In genomic region chr10:22481106-22481505, GRCh38 we compare ENCODE assay signal across 27 cellular contexts.
"Had no signal": no experiment of that assay in that cellular context is flagged by ENCODE, and none has a peak within 500 bp of the region (broad histone marks: within the 10 kb centered on the region; RNA-seq: fewer than 3 reads in every experiment).

No MANE protein-coding gene starts in this region.

- H3K4me3 ChIP-seq: pancreas, prostate gland, skin epidermis, smooth muscle cell, spleen, suprapubic skin, testis, tibial artery, transverse colon, upper lobe of right lung, uterus had no signal

- ATAC-seq: naive thymus-derived CD8-positive, alpha-beta T cell; natural killer cell treated with Interleukin-12 subunit alpha and Interleukin-12 subunit beta and Interleukin-15 and Interleukin-18, amount 100 ng/mL, for 72 hours; pancreas; right cardiac atrium; sciatic nerve; stimulated activated memory B cell treated with anti-CD40 and anti-IgM and Interleukin-4, amounts not matched to agents 10 μg/mL and 1 μg/mL and 100 μg/mL, for 72 hours; stimulated activated naive CD8-positive, alpha-beta T cell treated with anti-CD3 and anti-CD28 coated beads, Interleukin-15, amount 100 ng/mL, for 72 hours; stimulated activated naive CD8-positive, alpha-beta T cell treated with anti-CD3 and anti-CD28 coated beads, Interleukin-15, Interleukin-2, amounts not matched to agents 100 U/mL and 50 U/mL, for 24 hours; upper lobe of right lung had no signal

- H3K36me3 ChIP-seq: neutrophil, pancreas, prostate gland, spleen, suprapubic skin, tibial artery, transverse colon, upper lobe of right lung, uterus had no signal

- H3K4me2 ChIP-seq: smooth muscle cell had no signal

- H3K27ac ChIP-seq: neutrophil, pancreas, prostate gland, skin epidermis, spleen, suprapubic skin, testis, tibial artery, transverse colon, upper lobe of right lung, uterus had no signal

- H3K27me3 ChIP-seq: testis had no signal

- H3K9me3 ChIP-seq: neutrophil, pancreas, prostate gland, spleen, suprapubic skin, testis, tibial artery, transverse colon, upper lobe of right lung, uterus had no signal

- DNase-seq: naive thymus-derived CD8-positive, alpha-beta T cell; nephron progenitor cell; nucleus accumbens; pancreas; right cardiac atrium; spleen; stimulated activated CD4-positive, alpha-beta T cell treated with anti-CD3 and anti-CD28 coated beads, Interleukin-12 subunit alpha, Interleukin-12 subunit beta, amount 100 ng/mL, for 4 hours; stimulated activated CD4-positive, alpha-beta T cell treated with anti-CD3 and anti-CD28 coated beads, Interleukin-1b, Interleukin-23, amount 100 ng/mL, for 48 hours; stimulated activated CD4-positive, alpha-beta T cell treated with anti-CD3 and anti-CD28 coated beads, Interleukin-4, amount 100 ng/mL, for 1 hour; stimulated activated CD4-positive, alpha-beta T cell treated with anti-CD3 and anti-CD28 coated beads, Interleukin-4, amount 100 ng/mL, for 4 hours; stimulated activated CD8-positive, alpha-beta memory T cell treated with anti-CD3 and anti-CD28 coated beads, Interleukin-4, amount 100 ng/mL, for 48 hours; stimulated activated naive CD4-positive, alpha-beta T cell; stimulated activated naive CD8-positive, alpha-beta T cell treated with anti-CD3 and anti-CD28 coated beads, Interleukin-15, amount 100 ng/mL, for 72 hours; stimulated activated naive CD8-positive, alpha-beta T cell treated with anti-CD3 and anti-CD28 coated beads, Interleukin-15, Interleukin-2, amounts not matched to agents 100 U/mL and 50 U/mL, for 24 hours; testis; tibial artery; transverse colon; upper lobe of right lung; uterus had no signal

- H3K4me1 ChIP-seq: testis had no signal
